ENCODE assay signal across 24 cellular contexts in the genomic region with DNA sequence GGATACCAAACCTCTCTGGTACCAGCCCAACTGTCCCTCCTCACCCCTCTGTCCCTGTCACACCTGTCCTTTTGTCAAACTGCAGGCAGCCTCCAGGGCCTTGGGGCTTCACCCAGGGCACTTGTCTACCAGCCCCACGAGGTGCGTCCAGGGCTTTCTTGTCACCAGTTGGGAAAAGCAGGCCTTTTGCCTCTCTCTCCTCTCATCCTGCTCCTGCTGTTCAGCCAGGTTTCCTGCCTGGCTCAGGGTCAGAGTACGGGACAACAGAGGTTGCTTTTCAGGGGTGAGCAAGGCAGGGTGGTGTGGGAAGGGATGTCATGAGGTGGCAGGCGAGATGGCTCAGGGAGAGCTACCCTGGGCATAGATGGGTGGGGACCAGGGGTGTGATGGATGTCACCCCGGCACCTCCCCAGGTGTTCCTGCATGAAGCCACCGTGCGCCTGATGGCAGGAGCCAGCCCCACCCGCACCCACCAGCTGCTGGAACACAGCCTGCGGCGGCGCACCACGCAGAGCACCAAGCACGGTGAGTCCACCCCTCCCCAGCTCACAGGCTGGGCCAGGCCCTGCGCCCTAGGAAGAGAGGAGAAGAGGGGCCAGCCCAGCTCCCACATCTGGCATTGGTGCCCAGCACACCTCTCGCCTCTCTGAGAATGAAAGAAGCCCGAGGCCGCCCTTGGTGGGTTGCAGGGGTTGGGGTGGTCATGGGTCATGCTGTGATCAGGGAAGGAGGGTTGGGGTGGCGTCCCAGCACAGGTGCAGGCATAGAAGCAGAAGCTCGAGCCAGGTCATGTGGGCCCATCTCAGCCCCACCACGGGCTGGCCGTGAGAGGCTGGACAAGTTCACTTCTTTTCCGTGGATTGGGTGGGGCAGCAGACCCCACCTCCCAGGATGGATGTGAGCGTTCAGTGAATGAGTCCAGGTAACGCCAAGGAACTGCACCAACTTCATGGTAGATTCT. TPM values are rescaled to one million over a fixed set of nuclear protein-coding genes. Genes with fewer than 3 reads are reported as not detected.
"Had no signal": no experiment of that assay in that cellular context is flagged by ENCODE, and none has a peak within 500 bp of the region (broad histone marks: within the 10 kb centered on the region; RNA-seq: fewer than 3 reads in every experiment).

No MANE protein-coding gene starts in this region.

- ATAC-seq: gastroesophageal sphincter, left lobe of liver, natural killer cell, right cardiac atrium had no signal

- DNase-seq: activated CD4-positive, alpha-beta T cell treated with anti-CD3 and anti-CD28 coated beads, Interleukin-2, amount 10 ng/mL, durations not matched to agents 24 days and 14 days; activated CD4-positive, CD25-positive, alpha-beta regulatory T cell; activated CD8-positive, alpha-beta memory T cell treated with anti-CD3 and anti-CD28 coated beads for 24 hours; activated naive CD4-positive, alpha-beta T cell treated with anti-CD3 and anti-CD28 coated beads, Interleukin-2, amount 10 ng/mL, durations not matched to agents 7 days and 5 days; dorsolateral prefrontal cortex; erythroblast; islet precursor cell; mammary epithelial cell; natural killer cell; occipital lobe; small intestine; stimulated activated CD4-positive, alpha-beta T cell treated with anti-CD3 and anti-CD28 coated beads, Interleukin-4, amount 100 ng/mL, for 24 hours; stomach; SW 1271 had no signal

- H3K36me3 Mint-ChIP-seq: natural killer cell had no signal

- H3K9me3 ChIP-seq: adrenal gland, gastroesophageal sphincter, stomach, thoracic aorta had no signal

- H3K9me3 Mint-ChIP-seq: activated CD4-positive, alpha-beta T cell treated with anti-CD3 and anti-CD28 coated beads, Interleukin-2, amount 10 ng/mL, durations not matched to agents 24 days and 14 days; activated naive CD4-positive, alpha-beta T cell treated with anti-CD3 and anti-CD28 coated beads, Interleukin-2, amount 10 ng/mL, durations not matched to agents 7 days and 5 days; natural killer cell; T-helper 2 cell treated with Interferon-gamma antibody and Interleukin-4, amounts not matched to agents 5 μg/mL and 100 μg/mL, for 36 hours had no signal

- H3K27me3 ChIP-seq: adrenal gland had no signal

- H3K4me3 Mint-ChIP-seq: activated CD4-positive, alpha-beta T cell treated with anti-CD3 and anti-CD28 coated beads, Interleukin-2, amount 10 ng/mL, durations not matched to agents 24 days and 14 days; activated naive CD4-positive, alpha-beta T cell treated with anti-CD3 and anti-CD28 coated beads, Interleukin-2, amount 10 ng/mL, durations not matched to agents 7 days and 5 days; natural killer cell; T-helper 2 cell treated with Interferon-gamma antibody and Interleukin-4, amounts not matched to agents 5 μg/mL and 100 μg/mL, for 36 hours had no signal

- H3K4me3 ChIP-seq: adrenal gland, cardiac muscle cell, dorsolateral prefrontal cortex, gastroesophageal sphincter, hepatocyte, stomach, thoracic aorta had no signal

- H3K27ac Mint-ChIP-seq: T-helper 2 cell treated with Interferon-gamma antibody and Interleukin-4, amounts not matched to agents 5 μg/mL and 100 μg/mL, for 36 hours had no signal

RNA-seq across cellular contexts. Expression of a gene that starts 10.1 kb away (rescaled TPM):
- total RNA-seq: cardiac muscle cell, gastroesophageal sphincter, hepatocyte, left lobe of liver, mammary epithelial cell, occipital lobe, progenitor cell of endocrine pancreas, stomach, thoracic aorta, urinary bladder had no signal

RNA-seq across cellular contexts. Expression of a gene that starts 21.9 kb away (rescaled TPM):
- total RNA-seq: thoracic aorta had no signal

RNA-seq across cellular contexts. Expression of a gene that starts 42.2 kb away (rescaled TPM):
- total RNA-seq: left lobe of liver, thoracic aorta had no signal
